Comparison of ENCODE assay signal across 20 cellular contexts in genomic region chr14:55893695-55894094, GRCh38.
DNase-seq lines count a peak whose midpoint lies in the region; ATAC-seq and TF ChIP-seq lines count a peak whose summit lies in the region.
"Had no signal": no experiment of that assay in that cellular context is flagged by ENCODE, and none has a peak within 500 bp of the region (broad histone marks: within the 10 kb centered on the region; RNA-seq: fewer than 3 reads in every experiment).

No MANE protein-coding gene starts in this region.

- H3K36me3 ChIP-seq in right atrium auricular region (no peaks in the 10 kb centered on the region), psoas muscle (ENCODE audit: insufficient read depth in 1 of 2, low read depth in 1 of 2) (no peaks in the 10 kb centered on the region)
- H3K36me3 ChIP-seq: BE2C had no signal

- TF ChIP-seq CTCF in right atrium auricular region (IDR thresholded peaks at IDR 0.05) (no peak), psoas muscle (IDR thresholded peaks at IDR 0.05) (no peak)

- H3K4me1 ChIP-seq in right atrium auricular region (no peaks in the 10 kb centered on the region), psoas muscle (peaks cover 15% of the 10 kb centered on the region)
- H3K4me1 ChIP-seq: BE2C had no signal

- DNase-seq in Right ventricle myocardium superior: no peak
- no peak for DNase-seq in right atrium auricular region (ENCODE audit: low spot score)
- peak; percentile 74 for DNase-seq in cerebellum (ENCODE audit: low spot score)
- DNase-seq in psoas muscle: no peak
- no peak for DNase-seq in HuH-7.5 (ENCODE audit: low spot score)
- no peak for DNase-seq in stimulated activated CD4-positive, alpha-beta T cell treated with anti-CD3 and anti-CD28 coated beads, Interleukin-4, amount 100 ng/mL, for 24 hours
- DNase-seq in NCI-H2227 (lab: John Stamatoyannopoulos, UW; ENCODE audit: unreplicated experiment): no peak
- DNase-seq in effector CD4-positive, alpha-beta T cell: no peak
- DNase-seq: 8988T; BE2C; Calu3; CD4-positive, alpha-beta T cell; Karpas-422; NCI-H1092 treated with DMSO at 0.1 percent for 48 hours; NCI-H146; NCI-H2029 treated with DMSO at 0.1 percent for 48 hours; NK-92 treated with Interleukin-12 subunit alpha and Interleukin-12 subunit beta, amount 100 ng/mL, for 24 hours; SHP77 treated with DMSO at 0.1 percent for 48 hours had no signal

- ATAC-seq in Right ventricle myocardium superior (ENCODE audit: poor library complexity) (peak; percentile 58), psoas muscle (peak; percentile 77 to 86 (median 84))
- ATAC-seq: GM12878, HCT116 had no signal

- H3K27me3 ChIP-seq in right atrium auricular region (no peaks in the 10 kb centered on the region), psoas muscle (ENCODE audit: insufficient read depth in 3 of 3, low read length in 2 of 3) (no peaks in the 10 kb centered on the region)
- H3K27me3 ChIP-seq: BE2C had no signal

- H3K9me3 ChIP-seq in right atrium auricular region (no peaks in the 10 kb centered on the region), psoas muscle (no peaks in the 10 kb centered on the region)
- H3K9me3 ChIP-seq: BE2C had no signal

- H3K27ac ChIP-seq in right atrium auricular region (no peak overlapping the region), psoas muscle (peak overlapping the region; percentile 47)

- 19 to 43% (median 24%) methylated on average over 5 of the region's 5 CpGs for WGBS in psoas muscle, 3 donors

- intact Hi-C loops in Right ventricle myocardium superior (cut with DNase I): no loop called here
- intact Hi-C loops in psoas muscle (cut with DNase I): loop anchor here in 1 of 2 donors (5.0 kb wide), 1 partner anchor 181 kb away; no protein-coding TSS in a partner anchor

- H3K4me3 ChIP-seq in right atrium auricular region (no peak overlapping the region), psoas muscle (no peak overlapping the region)
- H3K4me3 ChIP-seq: GM12878 had no signal
